ENCODE assay signal across 23 cellular contexts in genomic region chr5:83751201-83751600, GRCh38.
"Had no signal": no experiment of that assay in that cellular context is flagged by ENCODE, and none has a peak within 500 bp of the region (broad histone marks: within the 10 kb centered on the region; RNA-seq: fewer than 3 reads in every experiment).

No MANE protein-coding gene starts in this region.

- H3K9me3 ChIP-seq: Peyer's patch had no signal

- H3K4me1 ChIP-seq: Peyer's patch had no signal

- H3K4me3 ChIP-seq: Peyer's patch had no signal

- DNase-seq: activated CD4-positive, alpha-beta T cell treated with anti-CD3 and anti-CD28 coated beads, Interleukin-2, amount 10 ng/mL, durations not matched to agents 24 days and 14 days; activated CD4-positive, alpha-beta T cell treated with anti-CD3 and anti-CD28 coated beads, Interleukin-2, amount 50 U/mL, for 4 hours; activated CD8-positive, alpha-beta T cell treated with anti-CD3 and anti-CD28 coated beads for 36 hours; activated effector memory CD4-positive, alpha-beta T cell treated with anti-CD3 and anti-CD28 coated beads, Interleukin-2, amount 50 U/mL, for 16 hours; activated naive CD4-positive, alpha-beta T cell; activated naive CD4-positive, alpha-beta T cell treated with anti-CD3 and anti-CD28 coated beads, Interleukin-2, amount 50 U/mL, for 16 hours; activated naive CD8-positive, alpha-beta T cell treated with anti-CD3 and anti-CD28 coated beads for 36 hours; activated T-cell treated with anti-CD3 and anti-CD28 coated beads, Interleukin-2, amount 50 U/mL, for 1 hour; activated T-cell treated with anti-CD3 and anti-CD28 coated beads, Interleukin-2, amount 50 U/mL, for 72 hours; amniotic stem cell; aorta; brain microvascular endothelial cell; central memory CD4-positive, alpha-beta T cell; MM.1S; NCI-H1048; NCI-H1436 treated with DMSO at 0.1 percent for 48 hours; NCI-H1694 treated with DMSO at 0.1 percent for 48 hours; NCI-H2029; NCI-H345; NCI-H524 treated with DMSO at 0.1 percent for 48 hours; PC-3; Peyer's patch; SIG-M5 had no signal

- H3K27me3 ChIP-seq: brain microvascular endothelial cell, Peyer's patch had no signal

- H3K36me3 ChIP-seq: brain microvascular endothelial cell, Peyer's patch had no signal
